26 cellular contexts compared by ENCODE assay signal in genomic region chr7:88183051-88183450, GRCh38.
"Had no signal": no experiment of that assay in that cellular context is flagged by ENCODE, and none has a peak within 500 bp of the region (broad histone marks: within the 10 kb centered on the region; RNA-seq: fewer than 3 reads in every experiment).

No MANE protein-coding gene starts in this region.

- DNase-seq: activated CD4-positive, alpha-beta memory T cell treated with anti-CD3 and anti-CD28 coated beads, Interleukin-2, amount 10 ng/mL, durations not matched to agents 7 days and 5 days; activated CD4-positive, alpha-beta T cell treated with anti-CD3 and anti-CD28 coated beads for 1 hour; activated CD4-positive, alpha-beta T cell treated with anti-CD3 and anti-CD28 coated beads for 4 hours; activated CD4-positive, alpha-beta T cell treated with anti-CD3 and anti-CD28 coated beads, Interleukin-2, amount 10 ng/mL, durations not matched to agents 7 days and 5 days; activated CD4-positive, alpha-beta T cell treated with anti-CD3 and anti-CD28 coated beads, Interleukin-2, amount 50 U/mL, for 4 hours; activated CD8-positive, alpha-beta memory T cell treated with anti-CD3 and anti-CD28 coated beads, Interleukin-2, amount 50 U/mL, for 48 hours; activated gamma-delta T cell; activated naive CD4-positive, alpha-beta T cell; activated naive CD4-positive, alpha-beta T cell treated with anti-CD3 and anti-CD28 coated beads, Interleukin-2, amount 10 ng/mL, durations not matched to agents 7 days and 5 days; activated naive CD8-positive, alpha-beta T cell treated with anti-CD3 and anti-CD28 coated beads, Interleukin-2, amount 10 ng/mL, durations not matched to agents 7 days and 5 days; activated T-cell treated with anti-CD3 and anti-CD28 coated beads for 4 hours; activated T-cell treated with anti-CD3 and anti-CD28 coated beads, Interleukin-2, amount 50 U/mL, for 24 hours; activated T-cell treated with anti-CD3 and anti-CD28 coated beads, Interleukin-2, amount 50 U/mL, for 72 hours; dorsolateral prefrontal cortex; effector memory CD4-positive, alpha-beta T cell; endodermal cell; esophagus squamous epithelium; foreskin melanocyte; T-helper 2 cell had no signal

- H3K4me3 ChIP-seq: ascending aorta, breast epithelium, coronary artery, dorsolateral prefrontal cortex, esophagus squamous epithelium, gastroesophageal sphincter had no signal

- H3K27ac ChIP-seq: ascending aorta, breast epithelium, coronary artery, dorsolateral prefrontal cortex, esophagus squamous epithelium, gastroesophageal sphincter, VCaP had no signal

- H3K4me1 ChIP-seq: ascending aorta, breast epithelium, esophagus squamous epithelium, gastroesophageal sphincter had no signal

- H3K9me3 ChIP-seq: ascending aorta, breast epithelium, esophagus squamous epithelium, gastroesophageal sphincter had no signal

- H3K36me3 ChIP-seq: ascending aorta, breast epithelium, esophagus squamous epithelium, gastroesophageal sphincter had no signal

- ATAC-seq: activated naive CD4-positive, alpha-beta T cell treated with anti-CD3 and anti-CD28 coated beads, Interleukin-2, amount 50 U/mL, for 72 hours; activated T-cell treated with anti-CD3 and anti-CD28 coated beads, Interleukin-2, amount 50 U/mL, for 72 hours; gastroesophageal sphincter; WTC11 had no signal

- H3K27me3 ChIP-seq: ascending aorta, breast epithelium, dorsolateral prefrontal cortex, esophagus squamous epithelium, gastroesophageal sphincter had no signal
